15 cellular contexts compared by ENCODE assay signal in the genomic region with DNA sequence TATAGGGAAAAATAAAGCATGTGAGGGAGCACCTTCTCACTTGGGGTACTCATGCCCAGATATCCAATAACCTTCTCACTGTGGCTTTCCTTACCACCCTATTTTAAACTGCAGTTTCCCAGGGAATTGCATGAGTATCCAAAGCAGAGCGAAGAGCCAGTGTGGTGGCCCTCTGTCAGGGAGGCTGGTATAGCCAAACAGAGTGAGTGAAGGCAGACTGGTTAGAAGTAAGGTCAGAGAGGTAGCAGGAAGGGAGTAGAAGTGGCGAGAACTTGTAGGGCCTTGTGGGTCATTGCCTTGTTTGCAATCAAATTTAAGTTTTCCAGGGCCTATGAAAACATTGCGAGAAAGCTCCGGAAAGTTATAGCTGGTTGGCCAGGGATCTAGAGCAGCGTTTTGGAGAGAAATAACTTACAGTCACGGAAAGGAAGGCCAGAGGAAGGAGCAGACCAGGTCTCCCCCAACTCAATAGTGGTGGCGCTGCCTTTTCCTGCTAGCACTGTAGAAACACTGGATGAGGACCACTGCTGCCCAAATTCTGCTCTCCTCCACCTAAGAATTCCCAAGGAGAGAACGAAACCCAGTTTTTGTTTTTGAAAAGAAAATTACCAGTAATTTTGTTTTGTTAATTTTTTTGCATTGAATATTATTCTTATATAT.
"Had no signal": no experiment of that assay in that cellular context is flagged by ENCODE, and none has a peak within 500 bp of the region (broad histone marks: within the 10 kb centered on the region; RNA-seq: fewer than 3 reads in every experiment).

No MANE protein-coding gene starts in this region.

- H3K27me3 ChIP-seq: thyroid gland had no signal

- H3K9me3 ChIP-seq: thyroid gland had no signal

- DNase-seq: activated CD4-positive, alpha-beta T cell treated with anti-CD3 and anti-CD28 coated beads for 4 hours; activated CD8-positive, alpha-beta T cell treated with anti-CD3 and anti-CD28 coated beads for 36 hours; activated naive CD4-positive, alpha-beta T cell treated with Interleukin-2 at 50 U/mL for 16 hours; activated naive CD8-positive, alpha-beta T cell treated with anti-CD3 and anti-CD28 coated beads, Interleukin-2, amount 50 U/mL, for 24 hours; central memory CD4-positive, alpha-beta T cell; effector memory CD8-positive, alpha-beta T cell; left colon; mammary epithelial cell; natural killer cell; nucleus accumbens; stimulated activated CD4-positive, alpha-beta T cell treated with anti-CD3 and anti-CD28 coated beads, Interleukin-15, amount 100 ng/mL, for 24 hours; stimulated activated CD4-positive, alpha-beta T cell treated with anti-CD3 and anti-CD28 coated beads, Interleukin-4, amount 100 ng/mL, for 4 hours; thyroid gland had no signal

- H3K9me3 Mint-ChIP-seq: activated CD8-positive, alpha-beta T cell treated with anti-CD3 and anti-CD28 coated beads for 36 hours; activated naive CD8-positive, alpha-beta T cell treated with anti-CD3 and anti-CD28 coated beads, Interleukin-2, amount 50 U/mL, for 24 hours; activated T-helper 1 cell treated with anti-CD3 and anti-CD28 coated beads, Interleukin-12 subunit alpha, Interleukin-12 subunit beta, Interleukin-2, Interleukin-4 antibody, amounts not matched to agents 30 ng/mL and 10 ng/mL and 1 ng/mL, durations not matched to agents 14 hours and 24 hours and 36 hours; dendritic cell treated with granulocyte-macrophage colony-stimulating factor and Interleukin-4, amounts not matched to agents 40 ng/mL and 50 ng/mL, for 4 days; effector memory CD8-positive, alpha-beta T cell; natural killer cell had no signal

- H3K27ac Mint-ChIP-seq: activated CD8-positive, alpha-beta T cell treated with anti-CD3 and anti-CD28 coated beads for 36 hours; activated naive CD8-positive, alpha-beta T cell treated with anti-CD3 and anti-CD28 coated beads, Interleukin-2, amount 50 U/mL, for 24 hours; activated T-helper 1 cell treated with anti-CD3 and anti-CD28 coated beads, Interleukin-12 subunit alpha, Interleukin-12 subunit beta, Interleukin-2, Interleukin-4 antibody, amounts not matched to agents 30 ng/mL and 10 ng/mL and 1 ng/mL, durations not matched to agents 14 hours and 24 hours and 36 hours; dendritic cell treated with granulocyte-macrophage colony-stimulating factor and Interleukin-4, amounts not matched to agents 40 ng/mL and 50 ng/mL, for 4 days; effector memory CD8-positive, alpha-beta T cell; natural killer cell had no signal

- H3K4me3 ChIP-seq: thyroid gland had no signal

- H3K4me3 Mint-ChIP-seq: activated CD8-positive, alpha-beta T cell treated with anti-CD3 and anti-CD28 coated beads for 36 hours; activated naive CD8-positive, alpha-beta T cell treated with anti-CD3 and anti-CD28 coated beads, Interleukin-2, amount 50 U/mL, for 24 hours; activated T-helper 1 cell treated with anti-CD3 and anti-CD28 coated beads, Interleukin-12 subunit alpha, Interleukin-12 subunit beta, Interleukin-2, Interleukin-4 antibody, amounts not matched to agents 30 ng/mL and 10 ng/mL and 1 ng/mL, durations not matched to agents 14 hours and 24 hours and 36 hours; dendritic cell treated with granulocyte-macrophage colony-stimulating factor and Interleukin-4, amounts not matched to agents 40 ng/mL and 50 ng/mL, for 4 days; effector memory CD8-positive, alpha-beta T cell; natural killer cell had no signal

- H3K36me3 ChIP-seq: thyroid gland had no signal

- H3K27ac ChIP-seq: thyroid gland had no signal

- H3K27me3 Mint-ChIP-seq: activated CD8-positive, alpha-beta T cell treated with anti-CD3 and anti-CD28 coated beads for 36 hours; activated naive CD8-positive, alpha-beta T cell treated with anti-CD3 and anti-CD28 coated beads, Interleukin-2, amount 50 U/mL, for 24 hours; dendritic cell treated with granulocyte-macrophage colony-stimulating factor and Interleukin-4, amounts not matched to agents 40 ng/mL and 50 ng/mL, for 4 days; effector memory CD8-positive, alpha-beta T cell had no signal

- ATAC-seq: activated CD8-positive, alpha-beta T cell treated with anti-CD3 and anti-CD28 coated beads for 36 hours; activated naive CD8-positive, alpha-beta T cell treated with anti-CD3 and anti-CD28 coated beads, Interleukin-2, amount 50 U/mL, for 24 hours; effector memory CD8-positive, alpha-beta T cell; left colon; natural killer cell had no signal

- H3K36me3 Mint-ChIP-seq: natural killer cell had no signal
